2 cellular contexts compared by ENCODE assay signal in the genomic region with DNA sequence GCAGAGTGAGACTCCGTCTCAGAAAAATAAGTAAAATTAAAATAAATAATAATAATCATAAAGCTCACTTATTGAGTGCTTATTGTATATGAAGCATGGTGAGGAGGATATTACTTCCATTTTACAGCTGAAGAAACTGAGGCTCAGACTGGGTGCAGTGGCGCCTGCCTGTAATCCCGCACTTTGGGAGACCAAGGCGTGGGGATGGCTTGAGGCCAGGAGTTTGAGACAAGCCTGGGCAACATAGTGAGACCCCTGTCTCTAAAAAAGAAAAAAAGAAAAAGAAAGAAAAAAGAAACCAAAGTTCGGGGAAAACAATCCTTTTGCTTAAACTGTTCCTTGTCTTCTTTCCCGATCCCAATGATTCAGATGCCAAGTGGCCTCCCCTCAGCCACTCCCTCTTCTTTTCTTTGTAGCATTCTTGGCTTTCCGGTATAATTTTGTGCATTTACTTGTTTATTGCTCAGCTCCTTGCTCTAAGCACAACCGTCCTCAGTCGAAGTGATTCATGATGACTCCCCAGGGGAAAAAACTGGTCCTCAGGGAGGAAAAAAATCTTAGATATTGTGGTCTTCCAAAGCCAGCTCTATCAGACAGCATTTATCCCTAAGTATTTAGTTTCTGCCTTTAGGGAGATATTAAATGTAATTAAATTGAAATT.
TF ChIP-seq lines count a peak whose summit lies in the region.

No MANE protein-coding gene starts in this region.

TF ChIP-seq in SK-N-SH, 30 proteins besides CTCF, POLR2A, EP300 and RAD21 (continued from another document):
- TF ChIP-seq MEF2A (IDR thresholded peaks at IDR 0.05; ENCODE audit: borderline replicate concordance, low read depth) (no peak), FOSL2 (IDR thresholded peaks at IDR 0.05; ENCODE audit: borderline replicate concordance, low read depth) (peak; percentile 66; the same call in 1 of the 2 replicates)

TF ChIP-seq in SK-N-SH treated with all-trans-retinoic acid at 6 μM for 48 hours, 23 proteins besides CTCF, POLR2A, EP300 and RAD21:
- TF ChIP-seq CREB5 (CRISPR knock-in tag; IDR thresholded peaks at IDR 0.05; ENCODE audit: low read depth) (no peak), CSRNP3 (CRISPR knock-in tag; IDR thresholded peaks at IDR 0.05) (no peak), ESRRG (CRISPR knock-in tag; IDR thresholded peaks at IDR 0.05) (no peak), ZNF8 (CRISPR knock-in tag; IDR thresholded peaks at IDR 0.05) (no peak), TCF4 (CRISPR knock-in tag; IDR thresholded peaks at IDR 0.05; ENCODE audit: borderline replicate concordance) (no peak), ZNF565 (CRISPR knock-in tag; conservative IDR thresholded peaks at IDR 0.05; ENCODE audit: low read depth) (no peak), ZNF70 (CRISPR knock-in tag; IDR thresholded peaks at IDR 0.05) (no peak), ZFP3 (CRISPR knock-in tag; IDR thresholded peaks at IDR 0.05) (no peak), TOX (CRISPR knock-in tag; IDR thresholded peaks at IDR 0.05; ENCODE audit: borderline replicate concordance) (no peak), ZFP30 (CRISPR knock-in tag; IDR thresholded peaks at IDR 0.05) (no peak), CSDC2 (CRISPR knock-in tag; IDR thresholded peaks at IDR 0.05) (no peak)
- TF ChIP-seq, protein P1, sequence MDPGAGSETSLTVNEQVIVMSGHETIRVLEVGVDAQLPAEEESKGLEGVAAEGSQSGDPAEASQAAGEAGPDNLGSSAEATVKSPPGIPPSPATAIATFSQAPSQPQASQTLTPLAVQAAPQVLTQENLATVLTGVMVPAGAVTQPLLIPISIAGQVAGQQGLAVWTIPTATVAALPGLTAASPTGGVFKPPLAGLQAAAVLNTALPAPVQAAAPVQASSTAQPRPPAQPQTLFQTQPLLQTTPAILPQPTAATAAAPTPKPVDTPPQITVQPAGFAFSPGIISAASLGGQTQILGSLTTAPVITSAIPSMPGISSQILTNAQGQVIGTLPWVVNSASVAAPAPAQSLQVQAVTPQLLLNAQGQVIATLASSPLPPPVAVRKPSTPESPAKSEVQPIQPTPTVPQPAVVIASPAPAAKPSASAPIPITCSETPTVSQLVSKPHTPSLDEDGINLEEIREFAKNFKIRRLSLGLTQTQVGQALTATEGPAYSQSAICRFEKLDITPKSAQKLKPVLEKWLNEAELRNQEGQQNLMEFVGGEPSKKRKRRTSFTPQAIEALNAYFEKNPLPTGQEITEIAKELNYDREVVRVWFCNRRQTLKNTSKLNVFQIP (CRISPR knock-in tag; IDR thresholded peaks at IDR 0.05; ENCODE audit: borderline replicate concordance, low read depth) = no peak
- TF ChIP-seq, protein P2, sequence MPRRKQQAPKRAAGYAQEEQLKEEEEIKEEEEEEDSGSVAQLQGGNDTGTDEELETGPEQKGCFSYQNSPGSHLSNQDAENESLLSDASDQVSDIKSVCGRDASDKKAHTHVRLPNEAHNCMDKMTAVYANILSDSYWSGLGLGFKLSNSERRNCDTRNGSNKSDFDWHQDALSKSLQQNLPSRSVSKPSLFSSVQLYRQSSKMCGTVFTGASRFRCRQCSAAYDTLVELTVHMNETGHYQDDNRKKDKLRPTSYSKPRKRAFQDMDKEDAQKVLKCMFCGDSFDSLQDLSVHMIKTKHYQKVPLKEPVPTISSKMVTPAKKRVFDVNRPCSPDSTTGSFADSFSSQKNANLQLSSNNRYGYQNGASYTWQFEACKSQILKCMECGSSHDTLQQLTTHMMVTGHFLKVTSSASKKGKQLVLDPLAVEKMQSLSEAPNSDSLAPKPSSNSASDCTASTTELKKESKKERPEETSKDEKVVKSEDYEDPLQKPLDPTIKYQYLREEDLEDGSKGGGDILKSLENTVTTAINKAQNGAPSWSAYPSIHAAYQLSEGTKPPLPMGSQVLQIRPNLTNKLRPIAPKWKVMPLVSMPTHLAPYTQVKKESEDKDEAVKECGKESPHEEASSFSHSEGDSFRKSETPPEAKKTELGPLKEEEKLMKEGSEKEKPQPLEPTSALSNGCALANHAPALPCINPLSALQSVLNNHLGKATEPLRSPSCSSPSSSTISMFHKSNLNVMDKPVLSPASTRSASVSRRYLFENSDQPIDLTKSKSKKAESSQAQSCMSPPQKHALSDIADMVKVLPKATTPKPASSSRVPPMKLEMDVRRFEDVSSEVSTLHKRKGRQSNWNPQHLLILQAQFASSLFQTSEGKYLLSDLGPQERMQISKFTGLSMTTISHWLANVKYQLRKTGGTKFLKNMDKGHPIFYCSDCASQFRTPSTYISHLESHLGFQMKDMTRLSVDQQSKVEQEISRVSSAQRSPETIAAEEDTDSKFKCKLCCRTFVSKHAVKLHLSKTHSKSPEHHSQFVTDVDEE (CRISPR knock-in tag; IDR thresholded peaks at IDR 0.05) = no peak
